8 cellular contexts compared by ENCODE assay signal in genomic region chr1:21673277-21673780, GRCh38. TPM values are rescaled to one million over a fixed set of nuclear protein-coding genes. Genes with fewer than 3 reads are reported as not detected.
DNase-seq lines count a peak whose midpoint lies in the region; ATAC-seq and TF ChIP-seq lines count a peak whose summit lies in the region.

No MANE protein-coding gene starts in this region.

- H3K4me2 ChIP-seq in BLaER1 (peak overlapping the region; percentile 50), neural progenitor cell (no peak overlapping the region)

- intact Hi-C loops in left colon (cut with DNase I, micrococcal nuclease), result no loop called here

- no peak overlapping the region for H3K27ac Mint-ChIP-seq in neural progenitor cell

- H3K4me3 ChIP-seq in BLaER1, result no peak overlapping the region
- H3K4me3 ChIP-seq in muscle layer of colon (ENCODE audit: low read depth in 1 of 2, low read length in 2 of 2), result no peak overlapping the region
- no peak overlapping the region for H3K4me3 ChIP-seq in neural progenitor cell

- no peaks in the 10 kb centered on the region for H3K9me3 Mint-ChIP-seq in neural progenitor cell

- ATAC-seq in GM21576 (IDR thresholded peaks at IDR 0.05; ENCODE audit: unreplicated experiment), result no peak
- no peak for ATAC-seq in GM19463 (IDR thresholded peaks at IDR 0.05; ENCODE audit: unreplicated experiment)
- ATAC-seq in left colon, result no peak

- peaks cover 11% of the 10 kb centered on the region for H3F3A ChIP-seq in neural progenitor cell (ENCODE audit: low read depth)

- H3K79me2 ChIP-seq in neural progenitor cell (ENCODE audit: low read depth), result no peaks in the 10 kb centered on the region

- H3K27ac ChIP-seq in BLaER1 (no peak overlapping the region), muscle layer of colon (ENCODE audit: low read depth, low read length) (peak overlapping the region; percentile 27), neural progenitor cell (no peak overlapping the region)

- no peak overlapping the region for H2AFZ ChIP-seq in neural progenitor cell (replicated peaks)

- H3K4me1 ChIP-seq in BLaER1, result peaks cover 64% of the 10 kb centered on the region
- H3K4me1 ChIP-seq in muscle layer of colon (ENCODE audit: insufficient read depth, low read length), result peaks cover 32% of the 10 kb centered on the region
- H3K4me1 ChIP-seq in neural progenitor cell, result peaks cover 5% of the 10 kb centered on the region

- H3K27me3 Mint-ChIP-seq in neural progenitor cell (ENCODE audit: insufficient read depth, low read depth), result peaks cover 8% of the 10 kb centered on the region

- DNase-seq in MV-4-11 (lab: John Stamatoyannopoulos, UW) (peak; percentile 71), cerebellum (ENCODE audit: low spot score) (peak; percentile 65), neural progenitor cell (ENCODE audit: low spot score) (no peak), left colon (no peak)

- H3K27me3 ChIP-seq in BLaER1 (peaks cover 16% of the 10 kb centered on the region; the same call in 1 of the 2 replicates), muscle layer of colon (ENCODE audit: control insufficient read depth in 1 of 2, insufficient read depth in 2 of 2, low read length in 2 of 2) (peaks cover 11 to 17% of the 10 kb centered on the region in 2 donors), neural progenitor cell (peaks cover 27% of the 10 kb centered on the region)

- H3K9ac ChIP-seq in BLaER1 (no peak overlapping the region), muscle layer of colon (ENCODE audit: low read length) (no peak overlapping the region), neural progenitor cell (no peak overlapping the region)

- H3K36me3 Mint-ChIP-seq in neural progenitor cell, result no peaks in the 10 kb centered on the region

- no peak for TF ChIP-seq CTCF in neural progenitor cell (IDR thresholded peaks at IDR 0.05)

- H3K9me3 ChIP-seq in BLaER1 (no peaks in the 10 kb centered on the region), muscle layer of colon (ENCODE audit: low read length) (no peaks in the 10 kb centered on the region), neural progenitor cell (ENCODE audit: low read depth) (no peaks in the 10 kb centered on the region)

- H4K20me1 ChIP-seq in BLaER1, result peaks cover 6% of the 10 kb centered on the region; the same call in 1 of the 2 replicates
- H4K20me1 ChIP-seq in neural progenitor cell (ENCODE audit: low read depth), result no peaks in the 10 kb centered on the region

- H3K4me1 Mint-ChIP-seq in neural progenitor cell, result peaks cover 32% of the 10 kb centered on the region

- H3K4me3 Mint-ChIP-seq in neural progenitor cell, result no peak overlapping the region

- H3K36me3 ChIP-seq in BLaER1, result peaks cover 6% of the 10 kb centered on the region
- peaks cover 5% of the 10 kb centered on the region for H3K36me3 ChIP-seq in muscle layer of colon (ENCODE audit: insufficient read depth, low read length)
- H3K36me3 ChIP-seq in neural progenitor cell, result no peaks in the 10 kb centered on the region

RNA-seq across cellular contexts. Expression of gene RAP1GAP, which starts 4.2 kb away (rescaled TPM):
- total RNA-seq in cerebellum (13.5 TPM), neural progenitor cell (ENCODE audit: low replicate concordance) (2.6 and 3.9 TPM in 2 replicates), left colon (10 to 100 TPM; 45.2 to 53.1 TPM)

Comparison
In these comparisons a context has a peak if more than half of its experiments do, and no peak if none do; other contexts are left out.
1. DNase-seq: peak in MV-4-11 (single experiment) and cerebellum (single experiment); none in neural progenitor cell (single experiment) and left colon (0 of 2).